In the genomic region with DNA sequence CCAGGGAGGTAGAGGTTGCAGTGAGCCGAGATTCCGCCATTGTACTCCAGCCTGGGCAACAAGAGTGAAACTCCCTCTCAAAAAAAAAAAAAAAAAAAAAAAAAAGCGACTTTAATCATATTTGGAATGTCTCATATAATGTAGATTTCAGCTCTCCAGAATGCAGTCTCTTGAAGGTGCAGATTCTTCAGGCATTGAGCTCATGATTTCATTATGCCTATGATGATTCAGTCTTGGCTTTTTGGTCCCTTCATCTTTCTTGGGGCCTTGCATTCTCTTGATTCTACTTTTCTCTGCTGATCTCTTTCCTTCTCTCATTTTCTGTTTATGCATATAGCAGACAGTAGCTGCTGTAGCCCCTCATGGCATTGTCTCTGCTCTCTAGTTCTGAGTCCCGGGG, we compare ENCODE assay signal across 18 cellular contexts. TPM values are rescaled to one million over a fixed set of nuclear protein-coding genes. Genes with fewer than 3 reads are reported as not detected.
A peak's percentile ranks its signal among the peaks of the same experiment; 100 is the strongest.
DNase-seq lines count a peak whose midpoint lies in the region; ATAC-seq, FAIRE-seq and TF ChIP-seq lines count a peak whose summit lies in the region.
"Had no signal": no experiment of that assay in that cellular context is flagged by ENCODE, and none has a peak within 500 bp of the region (broad histone marks: within the 10 kb centered on the region; RNA-seq: fewer than 3 reads in every experiment).

No MANE protein-coding gene starts in this region.

- peaks cover 36% of the 10 kb centered on the region for H3K4me1 ChIP-seq in cardiac muscle cell (ENCODE audit: low read depth)
- H3K4me1 ChIP-seq in right cardiac atrium (ENCODE audit: control insufficient read depth, insufficient read depth, low read length): peaks cover 12% of the 10 kb centered on the region
- peaks cover 14% of the 10 kb centered on the region for H3K4me1 ChIP-seq in endothelial cell of umbilical vein (ENCODE audit: control insufficient read depth, extremely low read depth, insufficient read depth, low read length)

- TF ChIP-seq CTCF in cardiac muscle cell (IDR thresholded peaks at IDR 0.05; ENCODE audit: low read depth, low read length): no peak
- TF ChIP-seq CTCF in endothelial cell of umbilical vein (IDR thresholded peaks at IDR 0.05; ENCODE audit: extremely low read depth in 1 of 2, insufficient read depth in 1 of 2, low read depth in 1 of 2, low read length in 2 of 2): no peak
- TF ChIP-seq CTCF in type B pancreatic cell (conservative IDR thresholded peaks at IDR 0.05): no peak

- POLR2A ChIA-PET in endothelial cell of umbilical vein (lab: Charles Lee): interaction anchor here (0.9 to 1.8 kb wide), 2 partner anchors 8 to 23 kb away, joined by 3 to 7 read pairs; a partner anchor contains a TSS

- 91% methylated on average over 4 of the region's 4 CpGs for WGBS in right cardiac atrium

- H3K4me2 ChIP-seq in endothelial cell of umbilical vein (ENCODE audit: insufficient read depth, low read length): no peak overlapping the region

- peaks cover 10 to 25% of the 10 kb centered on the region in 2 donors for H3K36me3 Mint-ChIP-seq in stimulated activated naive B cell treated with anti-CD40 and anti-IgM and Interleukin-4, amounts not matched to agents 10 μg/mL and 1 μg/mL and 100 μg/mL, for 72 hours
- H3K36me3 Mint-ChIP-seq in type B pancreatic cell: no peaks in the 10 kb centered on the region
- H3K36me3 Mint-ChIP-seq: activated naive CD8-positive, alpha-beta T cell had no signal

- no peak overlapping the region for H2AFZ ChIP-seq in endothelial cell of umbilical vein (ENCODE audit: low read depth, low read length)

- dilution Hi-C loops in endothelial cell of umbilical vein (cut with MboI; ENCODE audit: extremely low pct_ligation_motif_present, low sequenced_read_pairs): no loop called here

- no peaks in the 10 kb centered on the region for H4K20me1 ChIP-seq in endothelial cell of umbilical vein (replicated peaks; ENCODE audit: control insufficient read depth, extremely low read depth, insufficient read depth, low read length)

- no peaks in the 10 kb centered on the region for H3K9me3 Mint-ChIP-seq in stimulated activated naive B cell treated with anti-CD40 and anti-IgM and Interleukin-4, amounts not matched to agents 10 μg/mL and 1 μg/mL and 100 μg/mL, for 72 hours
- no peaks in the 10 kb centered on the region for H3K9me3 Mint-ChIP-seq in type B pancreatic cell

- ATAC-seq in right cardiac atrium (no peak), SK-N-SH treated with all-trans-retinoic acid at 6 μM for 48 hours (peak; percentile 53), HG03039 (IDR thresholded peaks at IDR 0.05; ENCODE audit: unreplicated experiment) (no peak)
- ATAC-seq in stimulated activated naive B cell treated with anti-CD40 and anti-IgM and Interleukin-4, amounts not matched to agents 10 μg/mL and 1 μg/mL and 100 μg/mL, for 72 hours (replicated peaks): no peak
- ATAC-seq: esophagus mucosa, left lung had no signal

- BruUV-seq in endothelial cell of umbilical vein (replicated peaks; lab: Mats Ljungman, UMichigan): no TSS peak

- H3K27me3 Mint-ChIP-seq in stimulated activated naive B cell treated with anti-CD40 and anti-IgM and Interleukin-4, amounts not matched to agents 10 μg/mL and 1 μg/mL and 100 μg/mL, for 72 hours: no peaks in the 10 kb centered on the region
- H3K27me3 Mint-ChIP-seq in type B pancreatic cell: no peaks in the 10 kb centered on the region
- H3K27me3 Mint-ChIP-seq: activated naive CD8-positive, alpha-beta T cell had no signal

- no peak for TF ChIP-seq POLR2A in endothelial cell of umbilical vein (IDR thresholded peaks at IDR 0.05; ENCODE audit: low read depth, low read length)

- DNase-seq in cardiac muscle cell (ENCODE audit: low read depth in 1 of 2, low spot score in 1 of 2) (peak in 1 of 2 donors; percentile 46), right cardiac atrium (no peak), endothelial cell of umbilical vein (ENCODE audit: low read depth, low spot score) (no peak), type B pancreatic cell (ENCODE audit: extremely low spot score, unreplicated experiment) (no peak), glomerular visceral epithelial cell (ENCODE audit: extremely low spot score) (no peak)
- no peak for DNase-seq in stimulated activated naive B cell treated with anti-CD40 and anti-IgM and Interleukin-4, amounts not matched to agents 10 μg/mL and 1 μg/mL and 100 μg/mL, for 72 hours
- DNase-seq: activated CD4-positive, alpha-beta T cell treated with anti-CD3 and anti-CD28 coated beads, Interleukin-2, amount 50 U/mL, for 4 hours; activated T-cell treated with anti-CD3 and anti-CD28 coated beads, Interleukin-2, amount 50 U/mL, for 1 hour; DND-41; left lung; NCI-H1694 treated with DMSO at 0.1 percent for 48 hours; NCI-H446; thyroid gland had no signal

- CTCF ChIA-PET in endothelial cell of umbilical vein (lab: Charles Lee): interaction anchor here (1.2 to 2.1 kb wide), 2 partner anchors 10 to 46 kb away, joined by 3 to 9 read pairs; no protein-coding TSS in a partner anchor

- no peak overlapping the region for H3K4me3 Mint-ChIP-seq in stimulated activated naive B cell treated with anti-CD40 and anti-IgM and Interleukin-4, amounts not matched to agents 10 μg/mL and 1 μg/mL and 100 μg/mL, for 72 hours
- no peak overlapping the region for H3K4me3 Mint-ChIP-seq in type B pancreatic cell
- H3K4me3 Mint-ChIP-seq: activated naive CD8-positive, alpha-beta T cell had no signal

- peak overlapping the region; percentile 81 for H3K27ac ChIP-seq in cardiac muscle cell
- H3K27ac ChIP-seq in right cardiac atrium (ENCODE audit: low read length): no peak overlapping the region
- peak overlapping the region; percentile 66 for H3K27ac ChIP-seq in endothelial cell of umbilical vein (ENCODE audit: insufficient read depth, low read depth, low read length)
- H3K27ac ChIP-seq: left lung, thyroid gland had no signal

- H3K4me1 Mint-ChIP-seq in stimulated activated naive B cell treated with anti-CD40 and anti-IgM and Interleukin-4, amounts not matched to agents 10 μg/mL and 1 μg/mL and 100 μg/mL, for 72 hours: peaks cover 50 to 85% of the 10 kb centered on the region in 2 donors
- peaks cover 18% of the 10 kb centered on the region for H3K4me1 Mint-ChIP-seq in type B pancreatic cell (ENCODE audit: unreplicated experiment)

- H3K27ac Mint-ChIP-seq in stimulated activated naive B cell treated with anti-CD40 and anti-IgM and Interleukin-4, amounts not matched to agents 10 μg/mL and 1 μg/mL and 100 μg/mL, for 72 hours: peak overlapping the region; percentile 31
- no peak overlapping the region for H3K27ac Mint-ChIP-seq in type B pancreatic cell
- H3K27ac Mint-ChIP-seq: activated naive CD8-positive, alpha-beta T cell had no signal

- H3K79me2 ChIP-seq in endothelial cell of umbilical vein (ENCODE audit: control insufficient read depth, insufficient read depth, low read length): peaks cover 14% of the 10 kb centered on the region

- intact Hi-C loops in right cardiac atrium (cut with DNase I): no loop called here
- intact Hi-C loops in endothelial cell of umbilical vein (cut with micrococcal nuclease): loop anchor here (1.0 to 10.0 kb wide), 3 partner anchors 8 to 96 kb away; no protein-coding TSS in a partner anchor

- no peaks in the 10 kb centered on the region for H3K9me1 ChIP-seq in endothelial cell of umbilical vein (replicated peaks; ENCODE audit: control insufficient read depth, extremely low read depth, insufficient read depth, low read length)

- H3K9me3 ChIP-seq in cardiac muscle cell (ENCODE audit: low read depth) (no peaks in the 10 kb centered on the region), right cardiac atrium (ENCODE audit: control insufficient read depth, low read length) (no peaks in the 10 kb centered on the region), endothelial cell of umbilical vein (replicated peaks; ENCODE audit: control insufficient read depth, insufficient read depth, low read length) (no peaks in the 10 kb centered on the region)
- H3K9me3 ChIP-seq: left lung, thyroid gland had no signal

- H3K4me3 ChIP-seq in cardiac muscle cell (no peak overlapping the region), right cardiac atrium (ENCODE audit: low read length) (no peak overlapping the region), endothelial cell of umbilical vein (replicated peaks in 1 of 3; ENCODE audit: insufficient read depth in 1 of 3, low read depth in 1 of 3, low read length in 3 of 3) (no peak overlapping the region)
- H3K4me3 ChIP-seq: K562, left lung, thyroid gland had no signal

- FAIRE-seq in endothelial cell of umbilical vein (lab: Jason Lieb, UNC): no peak
- FAIRE-seq: K562 had no signal

- H3K9ac ChIP-seq in endothelial cell of umbilical vein (replicated peaks; ENCODE audit: extremely low read depth, insufficient read depth, low read length): no peak overlapping the region

- H3K27me3 ChIP-seq in cardiac muscle cell (no peaks in the 10 kb centered on the region), right cardiac atrium (ENCODE audit: control insufficient read depth, insufficient read depth) (no peaks in the 10 kb centered on the region), endothelial cell of umbilical vein (ENCODE audit: control insufficient read depth in 2 of 2, insufficient read depth in 2 of 2, low read length in 2 of 2) (no peaks in the 10 kb centered on the region)
- H3K27me3 ChIP-seq: left lung, thyroid gland had no signal

- no peaks in the 10 kb centered on the region for H3K36me3 ChIP-seq in cardiac muscle cell
- no peaks in the 10 kb centered on the region for H3K36me3 ChIP-seq in endothelial cell of umbilical vein (ENCODE audit: control insufficient read depth in 2 of 2, extremely low read depth in 1 of 2, insufficient read depth in 2 of 2, low read length in 2 of 2)
- H3K36me3 ChIP-seq: left lung, thyroid gland had no signal

TF ChIP-seq in SK-N-SH treated with all-trans-retinoic acid at 6 μM for 48 hours, 23 proteins besides CTCF, POLR2A, EP300 and RAD21 (continues in another document):
- TF ChIP-seq TCF4 (CRISPR knock-in tag; IDR thresholded peaks at IDR 0.05; ENCODE audit: borderline replicate concordance) (no peak), ZFP3 (CRISPR knock-in tag; IDR thresholded peaks at IDR 0.05) (no peak)

TF ChIP-seq in endothelial cell of umbilical vein, 7 proteins besides CTCF, POLR2A, EP300 and RAD21 (continues in another document):
- TF ChIP-seq POLR2AphosphoS5 (IDR thresholded peaks at IDR 0.05; ENCODE audit: insufficient read depth, low read depth, low read length): no peak

RNA-seq across cellular contexts. Expression of a gene that starts 22.9 kb away (rescaled TPM):
- total RNA-seq in cardiac muscle cell (26.0 and 32.0 TPM in 2 replicates), right cardiac atrium (10 to 100 TPM; 16.0 to 20.6 (median 17.5) TPM), endothelial cell of umbilical vein (15.0 and 17.5 TPM in 2 replicates), type B pancreatic cell (ENCODE audit: low replicate concordance) (16.5 and 25.4 TPM in 2 replicates)
- polyA plus RNA-seq in cardiac muscle cell (15.1 and 18.6 TPM in 2 replicates), right cardiac atrium (6.4 TPM), endothelial cell of umbilical vein (3.7 and 5.4 TPM in 2 replicates)
- 5.6 and 6.4 TPM in 2 replicates for polyA plus RNA-seq in endothelial cell of umbilical vein (2011; cell fraction: cytosol; rRNA removed)
- 29.6 and 32.1 TPM in 2 replicates for polyA plus RNA-seq in endothelial cell of umbilical vein (2011; cell fraction: nucleus; rRNA removed)
- 9.8 and 10.2 TPM in 2 replicates for polyA plus RNA-seq in endothelial cell of umbilical vein (2012)
- polyA minus RNA-seq in endothelial cell of umbilical vein: 43.1 and 43.5 TPM in 2 replicates
- 15.9 TPM for polyA minus RNA-seq in endothelial cell of umbilical vein (2011; cell fraction: cytosol; rRNA and poly(A)+ RNA removed)
- 107 and 115 TPM in 2 replicates for polyA minus RNA-seq in endothelial cell of umbilical vein (2011; cell fraction: nucleus; rRNA and poly(A)+ RNA removed)
